ENCODE assay signal across 9 cellular contexts in genomic region chr1:212470059-212470458, GRCh38. TPM values are rescaled to one million over a fixed set of nuclear protein-coding genes. Genes with fewer than 3 reads are reported as not detected.
DNase-seq lines count a peak whose midpoint lies in the region; ATAC-seq and TF ChIP-seq lines count a peak whose summit lies in the region.
"Had no signal": no experiment of that assay in that cellular context is flagged by ENCODE, and none has a peak within 500 bp of the region (broad histone marks: within the 10 kb centered on the region; RNA-seq: fewer than 3 reads in every experiment).

No MANE protein-coding gene starts in this region.

- DNase-seq in AG04449 (ENCODE audit: low read depth, low spot score), result peak; percentile 42
- peak; percentile 97 for DNase-seq in RPMI7951 (ENCODE audit: low read depth)
- DNase-seq in fibroblast of peridontal ligament (ENCODE audit: extremely low read depth), result peak; percentile 100
- peak; percentile 91 for DNase-seq in non-pigmented ciliary epithelial cell (ENCODE audit: low read depth)
- DNase-seq in GM10248 (ENCODE audit: extremely low spot score), result no peak
- no peak for DNase-seq in Kasumi-1 (lab: John Stamatoyannopoulos, UW)

- H3K4me3 ChIP-seq in AG04449 (ENCODE audit: low read depth, low read length), result no peak overlapping the region
- H3K4me3 ChIP-seq: right lobe of liver had no signal

- TF ChIP-seq CTCF in AG04449 (IDR thresholded peaks at IDR 0.05; ENCODE audit: insufficient read depth, low read length, missing control alignments) (no peak), GM10248 (IDR thresholded peaks at IDR 0.05; ENCODE audit: control extremely low read depth, extremely low read depth, low read depth, missing control alignments) (no peak)

- POLR2A ChIA-PET in AG04449 (lab: Yijun Ruan, JAX) (interaction anchor here (0.6 to 1.1 kb wide), 3 partner anchors 138 to 149 kb away, joined by 3 read pairs; partner anchors contain the start of gene ATF3), GM10248 (lab: Yijun Ruan, JAX) (interaction anchor here (0.9 kb wide), 1 partner anchor 138 kb away, joined by 3 read pairs; the partner anchor contains the start of gene ATF3)

- ATAC-seq in HG03457 (IDR thresholded peaks at IDR 0.05; ENCODE audit: unreplicated experiment) (no peak), HG02973 (IDR thresholded peaks at IDR 0.05; ENCODE audit: unreplicated experiment) (no peak)

- CTCF ChIA-PET in AG04449 (lab: Yijun Ruan, JAX), result interaction anchor here (0.8 to 8.5 kb wide), 8 partner anchors 9 to 435 kb away, joined by 3 to 139 read pairs (median 4); partner anchors contain the start of gene INTS7
- CTCF ChIA-PET in GM10248 (lab: Yijun Ruan, JAX), result interaction anchor here (1.0 to 13.7 kb wide), 4 partner anchors 10 to 312 kb away, joined by 3 to 190 read pairs (median 5); no protein-coding TSS in a partner anchor

RNA-seq across cellular contexts. Expression of gene NENF, which starts 37.3 kb away (rescaled TPM):
- 52.7 and 54.1 TPM in 2 replicates for total RNA-seq in RPMI7951 (2014; rRNA removed; shearing (Covaris generic))

RNA-seq across cellular contexts. Expression of gene PACC1, which starts 55.4 kb away (rescaled TPM):
- 8.1 and 10.0 TPM in 2 replicates for total RNA-seq in RPMI7951 (2014; rRNA removed; shearing (Covaris generic))

Comparison
In these comparisons a context has a peak if more than half of its experiments do, and no peak if none do; other contexts are left out.
1. DNase-seq: peak in AG04449 (single experiment), RPMI7951 (single experiment), fibroblast of peridontal ligament (single experiment) and non-pigmented ciliary epithelial cell (single experiment); none in GM10248 (single experiment) and Kasumi-1 (0 of 2).